In the genomic region with DNA sequence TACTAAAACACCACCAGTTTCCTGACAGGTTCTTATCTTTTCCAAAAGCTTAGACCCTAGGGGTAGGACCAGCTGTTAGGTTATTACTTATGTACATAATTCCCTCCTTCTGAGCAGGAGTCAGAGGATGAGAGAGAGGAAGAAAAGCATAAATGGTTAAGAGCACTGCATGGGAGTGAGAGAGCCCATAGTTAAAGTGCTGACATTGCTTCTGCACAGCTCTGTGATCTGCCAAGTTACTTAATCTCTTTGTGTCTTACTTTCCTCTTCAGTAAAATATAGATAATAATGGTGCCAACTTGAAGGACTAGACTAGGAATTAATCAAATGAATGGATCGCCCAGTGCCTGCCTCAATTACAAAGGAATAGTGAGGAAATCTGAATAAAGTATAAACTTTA, we compare ENCODE assay signal across 23 cellular contexts.
"Had no signal": no experiment of that assay in that cellular context is flagged by ENCODE, and none has a peak within 500 bp of the region (broad histone marks: within the 10 kb centered on the region; RNA-seq: fewer than 3 reads in every experiment).

No MANE protein-coding gene starts in this region.

- H3K27me3 ChIP-seq: ovary, right atrium auricular region, right lobe of liver, upper lobe of right lung had no signal

- H3K36me3 Mint-ChIP-seq: naive thymus-derived CD4-positive, alpha-beta T cell; natural killer cell treated with Interleukin-12 subunit alpha and Interleukin-12 subunit beta and Interleukin-15 and Interleukin-18, amount 100 ng/mL, for 72 hours; stimulated activated naive B cell treated with anti-CD40 and anti-IgM and Interleukin-4, amounts not matched to agents 10 μg/mL and 1 μg/mL and 100 μg/mL, for 72 hours had no signal

- H3K4me1 Mint-ChIP-seq: naive thymus-derived CD4-positive, alpha-beta T cell; stimulated activated naive B cell treated with anti-CD40 and anti-IgM and Interleukin-4, amounts not matched to agents 10 μg/mL and 1 μg/mL and 100 μg/mL, for 72 hours had no signal

- H3K4me3 ChIP-seq: lung, mucosa of descending colon, ovary, right atrium auricular region, right lobe of liver, smooth muscle cell, suprapubic skin, thoracic aorta, tibial artery, upper lobe of right lung had no signal

- H3K9me3 Mint-ChIP-seq: natural killer cell treated with Interleukin-12 subunit alpha and Interleukin-12 subunit beta and Interleukin-15 and Interleukin-18, amount 100 ng/mL, for 72 hours; stimulated activated naive B cell treated with anti-CD40 and anti-IgM and Interleukin-4, amounts not matched to agents 10 μg/mL and 1 μg/mL and 100 μg/mL, for 72 hours; stimulated activated naive CD8-positive, alpha-beta T cell treated with anti-CD3 and anti-CD28 coated beads, Interleukin-15, Interleukin-2, amounts not matched to agents 100 ng/mL and 50 ng/mL, for 24 hours had no signal

- ATAC-seq: left lobe of liver; mucosa of descending colon; naive thymus-derived CD4-positive, alpha-beta T cell; natural killer cell treated with Interleukin-12 subunit alpha and Interleukin-12 subunit beta and Interleukin-15 and Interleukin-18, amount 100 ng/mL, for 72 hours; right lobe of liver; stimulated activated naive B cell treated with anti-CD40 and anti-IgM and Interleukin-4, amounts not matched to agents 10 μg/mL and 1 μg/mL and 100 μg/mL, for 72 hours had no signal

- H3K4me3 Mint-ChIP-seq: naive thymus-derived CD4-positive, alpha-beta T cell; natural killer cell treated with Interleukin-12 subunit alpha and Interleukin-12 subunit beta and Interleukin-15 and Interleukin-18, amount 100 ng/mL, for 72 hours; stimulated activated naive B cell treated with anti-CD40 and anti-IgM and Interleukin-4, amounts not matched to agents 10 μg/mL and 1 μg/mL and 100 μg/mL, for 72 hours; stimulated activated naive CD8-positive, alpha-beta T cell treated with anti-CD3 and anti-CD28 coated beads, Interleukin-15, Interleukin-2, amounts not matched to agents 100 ng/mL and 50 ng/mL, for 24 hours had no signal

- DNase-seq: hippocampal formation; kidney glomerular epithelial cell; left cardiac atrium; midbrain; mucosa of descending colon; naive thymus-derived CD4-positive, alpha-beta T cell; ovary; right lobe of liver; stimulated activated CD4-positive, alpha-beta T cell treated with anti-CD3 and anti-CD28 coated beads, Interleukin-1b, Interleukin-23, amount 100 ng/mL, for 48 hours; stimulated activated CD4-positive, alpha-beta T cell treated with anti-CD3 and anti-CD28 coated beads, Interleukin-2, amount 100 ng/mL, for 48 hours; stimulated activated naive B cell treated with anti-CD40 and anti-IgM and Interleukin-4, amounts not matched to agents 10 μg/mL and 1 μg/mL and 100 μg/mL, for 72 hours; tibial artery; trophoblast cell; upper lobe of right lung had no signal

- H3K27ac Mint-ChIP-seq: naive thymus-derived CD4-positive, alpha-beta T cell; natural killer cell treated with Interleukin-12 subunit alpha and Interleukin-12 subunit beta and Interleukin-15 and Interleukin-18, amount 100 ng/mL, for 72 hours; progenitor cell of endocrine pancreas; stimulated activated naive B cell treated with anti-CD40 and anti-IgM and Interleukin-4, amounts not matched to agents 10 μg/mL and 1 μg/mL and 100 μg/mL, for 72 hours; stimulated activated naive CD8-positive, alpha-beta T cell treated with anti-CD3 and anti-CD28 coated beads, Interleukin-15, Interleukin-2, amounts not matched to agents 100 ng/mL and 50 ng/mL, for 24 hours had no signal

- H3K9me3 ChIP-seq: mucosa of descending colon, ovary, right atrium auricular region, right lobe of liver, suprapubic skin, thoracic aorta, tibial artery, upper lobe of right lung had no signal

- H3K36me3 ChIP-seq: ovary, right atrium auricular region, right lobe of liver, suprapubic skin, thoracic aorta, tibial artery, upper lobe of right lung had no signal

- H3K4me1 ChIP-seq: right lobe of liver, suprapubic skin, tibial artery, upper lobe of right lung had no signal

- H3K27ac ChIP-seq: ovary, right atrium auricular region, right lobe of liver, suprapubic skin, thoracic aorta, tibial artery, upper lobe of right lung had no signal
